ENCODE assay signal across 8 cellular contexts in genomic region chr6:49462599-49462926, GRCh38. TPM values are rescaled to one million over a fixed set of nuclear protein-coding genes. Genes with fewer than 3 reads are reported as not detected.
DNase-seq lines count a peak whose midpoint lies in the region; ATAC-seq lines count a peak whose summit lies in the region.

No MANE protein-coding gene starts in this region.

- H3K27me3 ChIP-seq in muscle layer of duodenum (ENCODE audit: low read depth, low read length), result no peaks in the 10 kb centered on the region

- peak; percentile 19 for DNase-seq in D341Med (ENCODE audit: low spot score)
- peak; percentile 23 for DNase-seq in M059J (ENCODE audit: low read depth)
- DNase-seq in NCI-H345 (lab: John Stamatoyannopoulos, UW), result no peak
- DNase-seq in HuH-7.5 (ENCODE audit: low spot score), result no peak
- no peak for DNase-seq in NCI-H345 treated with DMSO at 0.1 percent for 48 hours (lab: John Stamatoyannopoulos, UW; ENCODE audit: unreplicated experiment)

- peak; percentile 11 for ATAC-seq in GM21576 (IDR thresholded peaks at IDR 0.05; ENCODE audit: unreplicated experiment)

- peak overlapping the region; percentile 99 to 100 for H3K4me3 ChIP-seq in muscle layer of duodenum (ENCODE audit: low read depth in 1 of 2, low read length in 2 of 2)

- H3K27ac ChIP-seq in cingulate gyrus (ENCODE audit: low read depth, low read length), result peak overlapping the region; percentile 91
- H3K27ac ChIP-seq in muscle layer of duodenum (ENCODE audit: low read length), result peak overlapping the region; percentile 96

- H3K36me3 ChIP-seq in muscle layer of duodenum (ENCODE audit: control insufficient read depth in 1 of 2, insufficient read depth in 2 of 2, low read length in 2 of 2), result peaks cover 3 to 11% of the 10 kb centered on the region in 2 donors

- peaks cover 8 to 35% of the 10 kb centered on the region in 2 donors for H3K4me1 ChIP-seq in muscle layer of duodenum (ENCODE audit: control insufficient read depth in 1 of 2, insufficient read depth in 2 of 2, low read length in 2 of 2)

- no peaks in the 10 kb centered on the region for H3K9me3 ChIP-seq in muscle layer of duodenum (ENCODE audit: control insufficient read depth in 1 of 2, low read length in 2 of 2)

RNA-seq across cellular contexts. Expression of gene MMUT, which starts 0.5 kb away (rescaled TPM):
- 9.3 and 16.7 TPM in 2 replicates for total RNA-seq in M059J (2014; rRNA removed; shearing (Covaris generic))

RNA-seq across cellular contexts. Expression of gene CENPQ, which starts 0.6 kb away (rescaled TPM):
- 32.4 and 34.8 TPM in 2 replicates for total RNA-seq in M059J (2014; rRNA removed; shearing (Covaris generic))

RNA-seq across cellular contexts. Expression of gene GLYATL3, which starts 37.2 kb away (rescaled TPM):
- not detected in 2 replicates for total RNA-seq in M059J (2014; rRNA removed; shearing (Covaris generic))

Comparison
In these comparisons a context has a peak if more than half of its experiments do, and no peak if none do; other contexts are left out.
1. DNase-seq: peak in D341Med (single experiment) and M059J (single experiment); none in NCI-H345 (single experiment), HuH-7.5 (single experiment) and NCI-H345 treated with DMSO at 0.1 percent for 48 hours (single experiment).